Comparison of ENCODE assay signal across 10 cellular contexts in genomic region chr17:17569691-17570090, GRCh38.
"Had no signal": no experiment of that assay in that cellular context is flagged by ENCODE, and none has a peak within 500 bp of the region (broad histone marks: within the 10 kb centered on the region; RNA-seq: fewer than 3 reads in every experiment).

No MANE protein-coding gene starts in this region.

- DNase-seq: activated CD4-positive, alpha-beta T cell treated with anti-CD3 and anti-CD28 coated beads, Interleukin-2, amount 50 U/mL, for 4 hours; activated CD4-positive, CD25-positive, alpha-beta regulatory T cell treated with anti-CD3 and anti-CD28 coated beads, Interleukin-2, amount 50 U/mL, for 72 hours; activated effector memory CD4-positive, alpha-beta T cell treated with Interleukin-2 at 50 U/mL for 16 hours; activated T-cell treated with anti-CD3 and anti-CD28 coated beads, Interleukin-2, amount 50 U/mL, for 1 hour; amniotic stem cell; brain microvascular endothelial cell; spleen; stimulated activated CD4-positive, alpha-beta T cell treated with anti-CD3 and anti-CD28 coated beads, Interleukin-1b, Interleukin-23, amount 100 ng/mL, for 48 hours had no signal

- H3K36me3 ChIP-seq: brain microvascular endothelial cell had no signal

- H3K27me3 ChIP-seq: brain microvascular endothelial cell, spleen had no signal

- H3K4me3 ChIP-seq: spleen had no signal

- ATAC-seq: esophagus mucosa; stimulated activated memory B cell treated with anti-CD40 and anti-IgM and Interleukin-4, amounts not matched to agents 10 μg/mL and 1 μg/mL and 100 μg/mL, for 72 hours had no signal

- H3K9me3 ChIP-seq: spleen had no signal

- H3K27ac ChIP-seq: brain microvascular endothelial cell, spleen had no signal
